17 cellular contexts compared by ENCODE assay signal in the genomic region with DNA sequence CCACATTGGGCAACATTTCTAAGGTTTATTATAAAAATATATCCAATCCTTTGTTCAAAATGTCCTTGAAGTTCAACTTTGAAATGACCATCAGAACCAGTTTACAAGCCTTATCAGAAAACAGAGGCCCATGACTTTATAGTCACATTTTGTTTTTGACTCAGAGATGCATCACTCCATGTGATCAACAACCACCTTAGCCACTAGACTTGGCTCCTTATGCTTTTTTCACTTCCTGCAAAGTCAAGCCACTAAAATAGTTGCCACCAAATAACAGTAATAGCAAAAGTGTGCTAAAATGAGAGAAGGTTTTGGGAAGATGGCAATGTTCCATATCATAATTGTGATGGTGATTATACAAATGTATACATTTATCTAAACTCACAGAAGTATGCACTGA.
A peak's percentile ranks its signal among the peaks of the same experiment; 100 is the strongest.
DNase-seq lines count a peak whose midpoint lies in the region; ATAC-seq and TF ChIP-seq lines count a peak whose summit lies in the region.
"Had no signal": no experiment of that assay in that cellular context is flagged by ENCODE, and none has a peak within 500 bp of the region (broad histone marks: within the 10 kb centered on the region; RNA-seq: fewer than 3 reads in every experiment).

No MANE protein-coding gene starts in this region.

- no peak for TF ChIP-seq CTCF in GM12865 (IDR thresholded peaks at IDR 0.05; ENCODE audit: insufficient read depth, low read depth, low read length, missing control alignments)
- TF ChIP-seq CTCF in fibroblast of mammary gland (conservative IDR thresholded peaks at IDR 0.05; ENCODE audit: control insufficient read depth, insufficient read depth, low read depth, low read length), result no peak

- no peak for ATAC-seq in GM18511 (IDR thresholded peaks at IDR 0.05; ENCODE audit: unreplicated experiment)
- no peak for ATAC-seq in GM18517 (IDR thresholded peaks at IDR 0.05; ENCODE audit: unreplicated experiment)

- H3K4me3 ChIP-seq in GM12865 (ENCODE audit: low read depth, low read length), result no peak overlapping the region
- H3K4me3 ChIP-seq in fibroblast of mammary gland (ENCODE audit: control insufficient read depth, low read depth, low read length), result no peak overlapping the region
- H3K4me3 ChIP-seq: GM23248, HAP-1, PC-9, SJCRH30 had no signal

- DNase-seq in CD1c-positive myeloid dendritic cell (ENCODE audit: extremely low spot score), result peak; percentile 22
- DNase-seq in GM12865 (ENCODE audit: low read depth), result peak; percentile 14
- DNase-seq in M059J (ENCODE audit: low read depth), result peak; percentile 39
- peak; percentile 24 for DNase-seq in fibroblast of mammary gland (ENCODE audit: low read depth)
- DNase-seq in superior temporal gyrus (ENCODE audit: extremely low spot score), result no peak
- DNase-seq in UCSD-AML1 (lab: John Stamatoyannopoulos, UW; ENCODE audit: unreplicated experiment), result no peak
- DNase-seq: Caco-2; CD4-positive, alpha-beta T cell; NCI-H1417; NCI-H187 treated with DMSO at 0.1 percent for 48 hours; NCI-H524; PC-9; SJCRH30 had no signal

Comparison
In these comparisons a context has a peak if more than half of its experiments do, and no peak if none do; other contexts are left out.
1. DNase-seq: peak in CD1c-positive myeloid dendritic cell (single experiment), GM12865 (single experiment), M059J (single experiment) and fibroblast of mammary gland (single experiment); none in superior temporal gyrus (single experiment) and UCSD-AML1 (single experiment).